In the genomic region with DNA sequence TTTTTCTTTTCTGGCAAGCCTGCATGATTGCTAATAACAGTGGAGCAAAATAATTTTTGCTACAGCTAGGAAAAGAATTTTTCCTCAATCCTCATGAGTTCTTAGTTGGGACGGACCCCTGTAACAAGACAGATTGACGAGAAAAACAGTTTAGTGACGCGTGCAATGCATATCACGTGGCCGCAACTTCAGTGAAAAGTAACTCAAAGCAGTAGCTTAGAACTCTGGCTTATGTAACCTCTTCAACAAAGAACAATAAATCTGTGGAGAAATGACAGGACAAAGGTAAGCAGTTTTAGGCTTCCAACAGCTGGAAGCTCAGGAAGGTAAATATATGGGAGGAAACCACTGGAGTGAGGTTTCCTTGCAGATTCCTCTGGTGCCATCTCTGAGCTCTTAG, we compare ENCODE assay signal across 23 cellular contexts. TPM values are rescaled to one million over a fixed set of nuclear protein-coding genes. Genes with fewer than 3 reads are reported as not detected.
"Had no signal": no experiment of that assay in that cellular context is flagged by ENCODE, and none has a peak within 500 bp of the region (broad histone marks: within the 10 kb centered on the region; RNA-seq: fewer than 3 reads in every experiment).

No MANE protein-coding gene starts in this region.

- H3K4me3 Mint-ChIP-seq: activated naive CD4-positive, alpha-beta T cell treated with anti-CD3 and anti-CD28 coated beads, Interleukin-2, amount 50 U/mL, for 24 hours; naive thymus-derived CD8-positive, alpha-beta T cell; T-helper 17 cell had no signal

- H3K27ac Mint-ChIP-seq: activated naive CD4-positive, alpha-beta T cell treated with anti-CD3 and anti-CD28 coated beads, Interleukin-2, amount 50 U/mL, for 24 hours; naive thymus-derived CD8-positive, alpha-beta T cell; T-helper 17 cell had no signal

- H3K9me3 Mint-ChIP-seq: activated naive CD4-positive, alpha-beta T cell treated with anti-CD3 and anti-CD28 coated beads, Interleukin-2, amount 50 U/mL, for 24 hours had no signal

- FAIRE-seq: colon, frontal cortex, keratinocyte had no signal

- H3K36me3 ChIP-seq: adrenal gland, cardiac muscle cell, tibial artery, uterus had no signal

- H3K4me1 Mint-ChIP-seq: activated naive CD4-positive, alpha-beta T cell treated with anti-CD3 and anti-CD28 coated beads, Interleukin-2, amount 50 U/mL, for 24 hours; naive thymus-derived CD8-positive, alpha-beta T cell; T-helper 17 cell had no signal

- H3K4me3 ChIP-seq: adrenal gland, cardiac muscle cell, left ventricle myocardium inferior, tibial artery, uterus had no signal

- H3K36me3 Mint-ChIP-seq: activated naive CD4-positive, alpha-beta T cell treated with anti-CD3 and anti-CD28 coated beads, Interleukin-2, amount 50 U/mL, for 24 hours; naive thymus-derived CD8-positive, alpha-beta T cell had no signal

- DNase-seq: activated CD4-positive, CD25-positive, alpha-beta regulatory T cell treated with anti-CD3 and anti-CD28 coated beads, Interleukin-2, amount 50 U/mL, for 72 hours; activated CD8-positive, alpha-beta memory T cell treated with anti-CD3 and anti-CD28 coated beads for 24 hours; activated CD8-positive, alpha-beta memory T cell treated with anti-CD3 and anti-CD28 coated beads, Interleukin-2, amount 50 U/mL, for 48 hours; activated T-cell treated with anti-CD3 and anti-CD28 coated beads, Interleukin-2, amount 50 U/mL, for 48 hours; adrenal gland; erythroblast; left ventricle myocardium inferior; naive thymus-derived CD8-positive, alpha-beta T cell; nucleus accumbens; retina; stimulated activated CD4-positive, alpha-beta T cell treated with anti-CD3 and anti-CD28 coated beads, Interleukin-12 subunit alpha, Interleukin-12 subunit beta, amount 100 ng/mL, for 4 hours; stimulated activated CD4-positive, alpha-beta T cell treated with anti-CD3 and anti-CD28 coated beads, Interleukin-1b, Interleukin-23, amount 100 ng/mL, for 48 hours; stimulated activated naive CD4-positive, alpha-beta T cell treated with Interleukin-2 at 50 U/mL for 16 hours; substantia nigra; T-helper 17 cell; uterus had no signal

- H3K9me3 ChIP-seq: adrenal gland, tibial artery, uterus had no signal

- ATAC-seq: naive thymus-derived CD8-positive, alpha-beta T cell; T-helper 17 cell had no signal

- H3K4me1 ChIP-seq: adrenal gland, left ventricle myocardium inferior, tibial artery, uterus had no signal

- H3K27me3 ChIP-seq: adrenal gland, cardiac muscle cell, tibial artery, uterus had no signal

- H3K27ac ChIP-seq: adrenal gland, cardiac muscle cell, left ventricle myocardium inferior, tibial artery, VCaP had no signal

RNA-seq across cellular contexts. Expression of a gene that starts 19.7 kb away (rescaled TPM):
- total RNA-seq: cardiac muscle cell; naive thymus-derived CD8-positive, alpha-beta T cell; T-helper 17 cell had no signal
- polyA plus RNA-seq: cardiac muscle cell; keratinocyte; naive thymus-derived CD8-positive, alpha-beta T cell had no signal

RNA-seq across cellular contexts. Expression of a gene that starts 20.5 kb away (rescaled TPM):
- total RNA-seq: naive thymus-derived CD8-positive, alpha-beta T cell; T-helper 17 cell had no signal
- polyA plus RNA-seq: naive thymus-derived CD8-positive, alpha-beta T cell had no signal
